Comparison of ENCODE assay signal across 25 cellular contexts in the genomic region with DNA sequence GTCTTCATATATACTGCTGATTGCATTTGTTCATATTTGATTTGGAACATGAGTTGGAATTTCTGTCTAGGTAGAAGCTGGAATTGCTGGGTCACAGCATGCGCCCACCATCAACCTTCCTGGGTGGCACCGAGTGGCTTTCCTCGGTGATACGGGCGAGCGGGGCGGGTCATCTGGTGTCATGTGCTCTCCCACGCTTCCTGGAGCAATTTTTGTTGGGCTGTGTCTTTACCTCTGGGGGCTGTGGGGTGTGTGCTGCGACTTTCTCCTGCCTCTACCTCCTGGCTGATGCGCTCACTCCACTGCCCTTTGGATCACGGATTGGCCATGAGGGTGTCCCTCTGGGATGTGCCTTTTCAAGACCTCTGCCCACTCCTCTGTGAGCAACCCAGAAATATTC.
A peak's percentile ranks its signal among the peaks of the same experiment; 100 is the strongest.
DNase-seq lines count a peak whose midpoint lies in the region; ATAC-seq, FAIRE-seq and TF ChIP-seq lines count a peak whose summit lies in the region.
"Had no signal": no experiment of that assay in that cellular context is flagged by ENCODE, and none has a peak within 500 bp of the region (broad histone marks: within the 10 kb centered on the region; RNA-seq: fewer than 3 reads in every experiment).

No MANE protein-coding gene starts in this region.

- H3K4me1 Mint-ChIP-seq in natural killer cell treated with Interleukin-12 subunit alpha and Interleukin-12 subunit beta and Interleukin-15 and Interleukin-18, amount 100 ng/mL, for 72 hours (ENCODE audit: low read depth in 2 of 2) = peaks cover 0 to 2% of the 10 kb centered on the region in 2 donors
- H3K4me1 Mint-ChIP-seq in natural killer cell (no peaks in the 10 kb centered on the region), brain (peaks cover 53% of the 10 kb centered on the region)

- TF ChIP-seq CTCF in natural killer cell (IDR thresholded peaks at IDR 0.05) (no peak), brain (conservative IDR thresholded peaks at IDR 0.05) (no peak)

- H3K4me3 Mint-ChIP-seq in natural killer cell treated with Interleukin-12 subunit alpha and Interleukin-12 subunit beta and Interleukin-15 and Interleukin-18, amount 100 ng/mL, for 72 hours = no peak overlapping the region
- H3K4me3 Mint-ChIP-seq in natural killer cell (no peak overlapping the region), brain (no peak overlapping the region)
- H3K4me3 Mint-ChIP-seq: CD8-positive, alpha-beta T cell had no signal

- no peak overlapping the region for H3K27ac Mint-ChIP-seq in natural killer cell treated with Interleukin-12 subunit alpha and Interleukin-12 subunit beta and Interleukin-15 and Interleukin-18, amount 100 ng/mL, for 72 hours
- no peak overlapping the region for H3K27ac Mint-ChIP-seq in natural killer cell
- H3K27ac Mint-ChIP-seq in brain = peak overlapping the region in 3 of 5 experiments; percentile 13 to 28 (median 16)
- H3K27ac Mint-ChIP-seq: CD8-positive, alpha-beta T cell had no signal

- peak; percentile 1 for DNase-seq in natural killer cell treated with Interleukin-12 subunit alpha and Interleukin-12 subunit beta and Interleukin-15 and Interleukin-18, amount 100 ng/mL, for 72 hours (ENCODE audit: low spot score)
- DNase-seq in natural killer cell (no peak), sciatic nerve (ENCODE audit: low spot score) (peak; percentile 26), A172 (ENCODE audit: low spot score) (no peak), frontal cortex (ENCODE audit: low spot score in 2 of 2) (no peak)
- DNase-seq: Caco-2; CD8-positive, alpha-beta T cell; DMS 273 treated with DMSO at 0.1 percent for 48 hours; DMS79; EL; GDM1; NCI-H1417 treated with DMSO at 0.1 percent for 48 hours; NCI-H1694 treated with DMSO at 0.1 percent for 48 hours; NCI-H2081 treated with DMSO at 0.1 percent for 48 hours; NCI-H2171; NCI-H226; NCI-H510A; SJCRH30 had no signal

- intact Hi-C loops in natural killer cell (cut with micrococcal nuclease) = no loop called here
- intact Hi-C loops in sciatic nerve (cut with DNase I) = no loop called here

- FAIRE-seq in frontal cortex (lab: Jason Lieb, UNC) = no peak
- FAIRE-seq: GM12878, H1 had no signal

- no peaks in the 10 kb centered on the region for H3K9me3 Mint-ChIP-seq in natural killer cell treated with Interleukin-12 subunit alpha and Interleukin-12 subunit beta and Interleukin-15 and Interleukin-18, amount 100 ng/mL, for 72 hours
- H3K9me3 Mint-ChIP-seq in natural killer cell (no peaks in the 10 kb centered on the region), brain (peaks cover 0 to 3% (median 0%) of the 10 kb centered on the region in 5 experiments)
- H3K9me3 Mint-ChIP-seq: CD8-positive, alpha-beta T cell had no signal

- peaks cover 8 to 9% of the 10 kb centered on the region in 2 donors for H3K27me3 Mint-ChIP-seq in natural killer cell treated with Interleukin-12 subunit alpha and Interleukin-12 subunit beta and Interleukin-15 and Interleukin-18, amount 100 ng/mL, for 72 hours
- H3K27me3 Mint-ChIP-seq in natural killer cell (ENCODE audit: low read depth in 2 of 2) = no peaks in the 10 kb centered on the region
- H3K27me3 Mint-ChIP-seq in brain = peaks cover 6% of the 10 kb centered on the region

- no peaks in the 10 kb centered on the region for H3K36me3 Mint-ChIP-seq in natural killer cell treated with Interleukin-12 subunit alpha and Interleukin-12 subunit beta and Interleukin-15 and Interleukin-18, amount 100 ng/mL, for 72 hours
- H3K36me3 Mint-ChIP-seq in natural killer cell (no peaks in the 10 kb centered on the region), brain (no peaks in the 10 kb centered on the region)
- H3K36me3 Mint-ChIP-seq: CD8-positive, alpha-beta T cell had no signal

- ATAC-seq in natural killer cell treated with Interleukin-12 subunit alpha and Interleukin-12 subunit beta and Interleukin-15 and Interleukin-18, amount 100 ng/mL, for 72 hours = no peak
- ATAC-seq in natural killer cell (no peak), sciatic nerve (no peak), HG03571 (IDR thresholded peaks at IDR 0.05; ENCODE audit: unreplicated experiment) (no peak)
- ATAC-seq: CD8-positive, alpha-beta T cell; GM12878; HCT116; Panc1; SK-N-SH treated with all-trans-retinoic acid at 6 μM for 48 hours had no signal

Comparison
In these comparisons a context has a peak if more than half of its experiments do, and no peak if none do; other contexts are left out.
1. DNase-seq: peak in natural killer cell treated with Interleukin-12 subunit alpha and Interleukin-12 subunit beta and Interleukin-15 and Interleukin-18, amount 100 ng/mL, for 72 hours (single experiment) and sciatic nerve (single experiment); none in natural killer cell (single experiment), A172 (single experiment) and frontal cortex (0 of 2).
2. H3K27ac Mint-ChIP-seq: peak in brain (3 of 5); none in natural killer cell treated with Interleukin-12 subunit alpha and Interleukin-12 subunit beta and Interleukin-15 and Interleukin-18, amount 100 ng/mL, for 72 hours (0 of 2) and natural killer cell (0 of 2).